Comparison of ENCODE assay signal across 8 cellular contexts in genomic region chr9:34646211-34647083, GRCh38. TPM values are rescaled to one million over a fixed set of nuclear protein-coding genes. Genes with fewer than 3 reads are reported as not detected.
A peak's percentile ranks its signal among the peaks of the same experiment; 100 is the strongest.
DNase-seq lines count a peak whose midpoint lies in the region; ATAC-seq and TF ChIP-seq lines count a peak whose summit lies in the region.

GALT (plus strand) TSS chr9:34646675; CDS start chr9:34646705, 30 bp downstream.

- peaks cover 10% of the 10 kb centered on the region; the same call in 1 of the 2 replicates for H3K79me2 ChIP-seq in PC-9 (ENCODE audit: low read depth)

- H3K4me2 ChIP-seq in PC-9 = peak within 1 kb of the TSS; percentile 88

- peaks cover 17% of the 10 kb centered on the region for H3K36me3 Mint-ChIP-seq in activated T-cell treated with anti-CD3 and anti-CD28 coated beads, Interleukin-2, amount 50 U/mL, for 4 hours (ENCODE audit: insufficient read depth)

- H3K9me2 ChIP-seq in PC-9 (ENCODE audit: insufficient read depth) = no peaks in the 10 kb centered on the region

- H2AFZ ChIP-seq in PC-9 = peak within 1 kb of the TSS; percentile 92

- H3K4me3 Mint-ChIP-seq in activated T-cell treated with anti-CD3 and anti-CD28 coated beads, Interleukin-2, amount 50 U/mL, for 4 hours = peak within 1 kb of the TSS; percentile 91

- WGBS in esophagus, 2 donors = 5% methylated on average over 43 of the region's 43 CpGs

- H3K4me1 ChIP-seq in PC-9 (replicated peaks; ENCODE audit: insufficient read depth) = peaks cover 20% of the 10 kb centered on the region
- H3K4me1 ChIP-seq in esophagus (ENCODE audit: control insufficient read depth in 2 of 2, insufficient read depth in 2 of 2, low read length in 1 of 2) = peaks cover 12 to 16% of the 10 kb centered on the region in 2 donors
- peaks cover 12 to 35% of the 10 kb centered on the region in 2 donors for H3K4me1 ChIP-seq in muscle layer of duodenum (ENCODE audit: control insufficient read depth in 1 of 2, insufficient read depth in 2 of 2, low read length in 2 of 2)

- no peaks in the 10 kb centered on the region; the same call in 1 of the 2 replicates for H4K20me1 ChIP-seq in PC-9 (ENCODE audit: insufficient read depth)

- peak; percentile 79 for ATAC-seq in GM21619 (IDR thresholded peaks at IDR 0.05; ENCODE audit: unreplicated experiment)
- peak; percentile 87 to 89 for ATAC-seq in activated T-cell treated with anti-CD3 and anti-CD28 coated beads, Interleukin-2, amount 50 U/mL, for 4 hours

- POLR2A ChIA-PET in PC-9 (lab: Charles Lee; ENCODE audit: unreplicated experiment) = no interaction called here

- no peaks in the 10 kb centered on the region for H3K27me3 ChIP-seq in PC-9 (ENCODE audit: insufficient read depth, low read depth)
- H3K27me3 ChIP-seq in esophagus (ENCODE audit: control insufficient read depth in 1 of 2, insufficient read depth in 2 of 2, low read length in 2 of 2) = no peaks in the 10 kb centered on the region
- no peaks in the 10 kb centered on the region for H3K27me3 ChIP-seq in muscle layer of duodenum (ENCODE audit: low read depth, low read length)

- H3K4me1 Mint-ChIP-seq in activated T-cell treated with anti-CD3 and anti-CD28 coated beads, Interleukin-2, amount 50 U/mL, for 4 hours (ENCODE audit: low read depth) = peaks cover 30% of the 10 kb centered on the region

- H3K9me3 ChIP-seq in PC-9 (ENCODE audit: insufficient read depth, low read depth) (no peaks in the 10 kb centered on the region), esophagus (ENCODE audit: control insufficient read depth in 2 of 2, insufficient read depth in 1 of 2, low read depth in 1 of 2, low read length in 1 of 2) (no peaks in the 10 kb centered on the region), muscle layer of duodenum (ENCODE audit: control insufficient read depth in 1 of 2, low read length in 2 of 2) (no peaks in the 10 kb centered on the region)

- H3K36me3 ChIP-seq in PC-9 (ENCODE audit: low read depth) (no peaks in the 10 kb centered on the region), esophagus (ENCODE audit: control insufficient read depth in 2 of 2, insufficient read depth in 2 of 2, low read length in 1 of 2) (peaks cover 0 to 16% of the 10 kb centered on the region in 2 donors), muscle layer of duodenum (ENCODE audit: control insufficient read depth in 1 of 2, insufficient read depth in 2 of 2, low read length in 2 of 2) (peaks cover 15% of the 10 kb centered on the region in 2 donors)

- no peaks in the 10 kb centered on the region for H3K27me3 Mint-ChIP-seq in activated T-cell treated with anti-CD3 and anti-CD28 coated beads, Interleukin-2, amount 50 U/mL, for 4 hours (ENCODE audit: low read depth)

- no peak within 1 kb of the TSS for H3K27ac ChIP-seq in PC-9
- H3K27ac ChIP-seq in esophagus (ENCODE audit: low read depth in 2 of 2, low read length in 1 of 2) = peak within 1 kb of the TSS; percentile 81 to 86
- peak within 1 kb of the TSS; percentile 76 for H3K27ac ChIP-seq in muscle layer of duodenum (ENCODE audit: low read length)

- H3K9me3 Mint-ChIP-seq in activated T-cell treated with anti-CD3 and anti-CD28 coated beads, Interleukin-2, amount 50 U/mL, for 4 hours = no peaks in the 10 kb centered on the region

- intact Hi-C loops in PC-9 (cut with micrococcal nuclease; ENCODE audit: unreplicated experiment) = loop anchor here (2.0 kb wide), 1 partner anchor 18 kb away; no protein-coding TSS in a partner anchor

- DNase-seq in DMS53 treated with DMSO at 0.1 percent for 48 hours (lab: John Stamatoyannopoulos, UW; ENCODE audit: unreplicated experiment) (peak; percentile 63), PC-9 (peak; percentile 67 to 91)
- peak; percentile 72 for DNase-seq in Jurkat, Clone E6-1 (ENCODE audit: low read depth, low spot score)
- peak; percentile 97 for DNase-seq in activated T-cell treated with anti-CD3 and anti-CD28 coated beads, Interleukin-2, amount 50 U/mL, for 4 hours
- peak; percentile 94 for DNase-seq in stimulated activated CD8-positive, alpha-beta memory T cell treated with anti-CD3 and anti-CD28 coated beads, Interleukin-7, amount 100 ng/mL, for 24 hours (ENCODE audit: low read depth)

- H3F3A ChIP-seq in PC-9 (ENCODE audit: insufficient read depth, low read depth) = peaks cover 9% of the 10 kb centered on the region; the same call in 1 of the 2 replicates

- CTCF ChIA-PET in PC-9 (lab: Charles Lee) = interaction anchor here (0.5 to 1.2 kb wide), 3 partner anchors 10 to 383 kb away, joined by 3 to 6 read pairs (median 3); no protein-coding TSS in a partner anchor

- peak within 1 kb of the TSS; percentile 93 for H3K4me3 ChIP-seq in Jurkat, Clone E6-1 (ENCODE audit: low read length)
- H3K4me3 ChIP-seq in PC-9 (peak within 1 kb of the TSS; percentile 71), esophagus (ENCODE audit: low read depth in 1 of 2, low read length in 2 of 2) (peak within 1 kb of the TSS; percentile 72 to 80), muscle layer of duodenum (ENCODE audit: low read depth in 1 of 2, low read length in 2 of 2) (peak within 1 kb of the TSS; percentile 83 to 87)

- peak; percentile 34; the same call in 1 of the 2 replicates for TF ChIP-seq CTCF in PC-9 (conservative IDR thresholded peaks at IDR 0.05)

- no TSS peak for BruUV-seq in PC-9 (replicated peaks; lab: Mats Ljungman, UMichigan)

RNA-seq across cellular contexts. Expression of gene GALT, which starts in this region (rescaled TPM):
- polyA plus RNA-seq in Jurkat, Clone E6-1 (2012; ENCODE audit: insufficient read depth, insufficient read length) = 41.6 TPM
- total RNA-seq in PC-9 (2021) = 13.5 and 18.2 TPM in 2 replicates
- 10 to 100 TPM; 29.8 to 37.7 (median 30.3) TPM for total RNA-seq in activated T-cell treated with anti-CD3 and anti-CD28 coated beads, Interleukin-2, amount 50 U/mL, for 4 hours
- 10 to 100 TPM; 16.6 to 27.3 TPM for polyA plus RNA-seq in esophagus
